6 cellular contexts compared by ENCODE assay signal in genomic region chr4:69154021-69154420, GRCh38.
"Had no signal": no experiment of that assay in that cellular context is flagged by ENCODE, and none has a peak within 500 bp of the region (broad histone marks: within the 10 kb centered on the region; RNA-seq: fewer than 3 reads in every experiment).

No MANE protein-coding gene starts in this region.

- FAIRE-seq: GM12878, GM12891, GM12892, GM18507 had no signal

- H3K4me3 ChIP-seq: GM12878 had no signal

- DNase-seq: GDM1, GF-D8 had no signal
